1 cellular context compared by ENCODE assay signal in genomic region chr12:131618303-131618658, GRCh38.
TF ChIP-seq lines count a peak whose summit lies in the region.

No MANE protein-coding gene starts in this region.

TF ChIP-seq in K562, 482 proteins besides CTCF, POLR2A, EP300 and RAD21 (continued from another document):
- TF ChIP-seq THAP7 (CRISPR knock-in tag; IDR thresholded peaks at IDR 0.05) (no peak), MIER1 (IDR thresholded peaks at IDR 0.05; ENCODE audit: low read depth) (peak; percentile 91), JUNB (CRISPR knock-in tag; conservative IDR thresholded peaks at IDR 0.05) (no peak), REST (CRISPR knock-in tag; IDR thresholded peaks at IDR 0.05; ENCODE audit: low read depth) (peak; percentile 96), EHMT2 (IDR thresholded peaks at IDR 0.05) (peak; percentile 96), ZNF511 (CRISPR knock-in tag; IDR thresholded peaks at IDR 0.05) (0 out of 2 replicates have a peak, but pooled peaks have one; percentile 50), NRF1 (conservative IDR thresholded peaks at IDR 0.05 in 1 of 2, IDR thresholded peaks at IDR 0.05 in 1 of 2) (0 out of 4 replicates have a peak, but pooled peaks of 1 of the 2 experiments have one; percentile 24), SIN3A (IDR thresholded peaks at IDR 0.05; ENCODE audit: borderline replicate concordance in 2 of 2, control insufficient read depth in 1 of 2, low read depth in 2 of 2, low read length in 2 of 2) (0 out of 4 replicates have a peak, but pooled peaks of 1 of the 2 experiments have one; percentile 44), ZNF24 (IDR thresholded peaks at IDR 0.05) (peak; percentile 95), AFF1 (IDR thresholded peaks at IDR 0.05; ENCODE audit: low read depth in 1 of 2, partially characterized antibody in 2 of 2) (peak in 1 of 2 experiments; percentile 52), POLR2AphosphoS2 (IDR thresholded peaks at IDR 0.05; ENCODE audit: low read length) (peak; percentile 82), ZNF766 (CRISPR knock-in tag; conservative IDR thresholded peaks at IDR 0.05) (0 out of 2 replicates have a peak, but pooled peaks have one; percentile 22), HDAC2 (IDR thresholded peaks at IDR 0.05) (0 out of 2 replicates have a peak, but pooled peaks have one; percentile 23), NCOA1 (IDR thresholded peaks at IDR 0.05; ENCODE audit: low read depth) (no peak), YY1 (IDR thresholded peaks at IDR 0.05; ENCODE audit: borderline replicate concordance in 1 of 3, control insufficient read depth in 1 of 3, extremely low read depth in 1 of 3, insufficient read depth in 3 of 3, insufficient read length in 1 of 3, insufficient replicate concordance in 2 of 3, low read depth in 1 of 3, low read length in 2 of 3) (no peak), TFAP4 (CRISPR knock-in tag; IDR thresholded peaks at IDR 0.05; ENCODE audit: borderline replicate concordance) (0 out of 2 replicates have a peak, but pooled peaks have one; percentile 11), PRMT5 (CRISPR knock-in tag; IDR thresholded peaks at IDR 0.05) (peak; percentile 63; the same call in 1 of the 2 replicates), ZNF584 (CRISPR knock-in tag; IDR thresholded peaks at IDR 0.05; ENCODE audit: low read depth) (0 out of 2 replicates have a peak, but pooled peaks have one; percentile 45), MEIS2 (IDR thresholded peaks at IDR 0.05; ENCODE audit: partially characterized antibody) (peak; percentile 11), ZNF263 (CRISPR knock-in tag; IDR thresholded peaks at IDR 0.05; ENCODE audit: borderline replicate concordance) (peak; percentile 19; the same call in 1 of the 2 replicates), CHD4 (IDR thresholded peaks at IDR 0.05; ENCODE audit: insufficient read depth, insufficient replicate concordance, low read depth, low read length, poor library complexity, severe bottlenecking) (no peak), CREM (IDR thresholded peaks at IDR 0.05; ENCODE audit: low read depth) (0 out of 2 replicates have a peak, but pooled peaks have one; percentile 10), GTF3C2 (IDR thresholded peaks at IDR 0.05; ENCODE audit: borderline replicate concordance, extremely low read depth, insufficient read length) (no peak), ZNF134 (CRISPR knock-in tag; conservative IDR thresholded peaks at IDR 0.05) (no peak), THRAP3 (IDR thresholded peaks at IDR 0.05; ENCODE audit: borderline replicate concordance) (no peak), NR2C2 (CRISPR knock-in tag; IDR thresholded peaks at IDR 0.05) (0 out of 2 replicates have a peak, but pooled peaks have one; percentile 19), NR2C2 (tag; IDR thresholded peaks at IDR 0.05) (no peak)
